Comparison of ENCODE assay signal across 14 cellular contexts in the genomic region with DNA sequence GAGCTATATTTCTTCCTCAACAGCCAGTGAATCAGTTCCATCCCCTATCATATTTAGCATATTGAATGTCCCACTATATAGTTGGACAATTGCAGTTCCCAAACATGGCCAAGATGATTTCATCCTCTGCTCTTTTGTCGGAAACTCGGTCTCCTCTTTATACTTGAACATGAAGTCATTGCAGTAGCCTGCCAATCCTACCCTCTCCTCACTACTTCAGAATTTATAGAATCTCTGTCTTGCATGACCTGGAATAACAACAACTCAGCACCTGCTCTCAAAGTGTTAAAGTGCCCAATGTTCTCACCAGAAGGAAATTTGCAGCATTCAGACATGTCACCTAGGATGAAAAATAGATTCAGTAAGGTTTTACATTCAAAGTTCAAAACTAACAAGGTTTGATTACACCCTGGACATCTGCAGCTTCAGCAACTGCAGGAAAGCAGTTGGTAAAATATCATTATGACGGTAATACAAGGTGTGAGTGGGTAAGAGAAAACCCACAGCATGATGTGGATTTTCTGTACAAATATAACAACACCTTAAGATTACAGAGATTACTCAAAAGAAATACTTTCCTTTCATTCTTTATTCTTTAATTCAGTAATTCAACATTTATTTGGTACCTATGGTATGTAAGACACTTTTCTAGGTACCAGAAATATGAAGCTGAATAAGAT.
"Had no signal": no experiment of that assay in that cellular context is flagged by ENCODE, and none has a peak within 500 bp of the region (broad histone marks: within the 10 kb centered on the region; RNA-seq: fewer than 3 reads in every experiment).

No MANE protein-coding gene starts in this region.

- ATAC-seq: body of pancreas; effector memory CD8-positive, alpha-beta T cell; gastroesophageal sphincter; left lung; right lobe of liver had no signal

- DNase-seq: activated CD4-positive, alpha-beta T cell treated with anti-CD3 and anti-CD28 coated beads, Interleukin-2, amount 50 U/mL, for 48 hours; activated CD4-positive, CD25-positive, alpha-beta regulatory T cell; activated CD8-positive, alpha-beta memory T cell treated with anti-CD3 and anti-CD28 coated beads, Interleukin-2, amount 50 U/mL, for 4 hours; activated naive CD4-positive, alpha-beta T cell treated with anti-CD3 and anti-CD28 coated beads, Interleukin-2, amount 50 U/mL, for 16 hours; body of pancreas; effector memory CD8-positive, alpha-beta T cell; islet precursor cell; left lung; nephron progenitor cell; right lobe of liver; stimulated activated CD4-positive, alpha-beta T cell treated with anti-CD3 and anti-CD28 coated beads, Interleukin-2, amount 100 ng/mL, for 24 hours; stimulated activated naive CD4-positive, alpha-beta T cell; substantia nigra had no signal
